8 cellular contexts compared by ENCODE assay signal in genomic region chr1:230120949-230121381, GRCh38. TPM values are rescaled to one million over a fixed set of nuclear protein-coding genes. Genes with fewer than 3 reads are reported as not detected.
DNase-seq lines count a peak whose midpoint lies in the region; ATAC-seq lines count a peak whose summit lies in the region.

No MANE protein-coding gene starts in this region.

- peak; percentile 25 for ATAC-seq in Right ventricle myocardium superior (ENCODE audit: poor library complexity)
- ATAC-seq in Right ventricle myocardium inferior = no peak
- ATAC-seq in right cardiac atrium = peak; percentile 7

- H3K27me3 ChIP-seq in right cardiac atrium (ENCODE audit: control insufficient read depth, insufficient read depth) = no peaks in the 10 kb centered on the region

- H3K4me3 Mint-ChIP-seq in activated CD4-positive, alpha-beta T cell treated with anti-CD3 and anti-CD28 coated beads, Interleukin-2, amount 10 ng/mL, durations not matched to agents 24 days and 14 days = no peak overlapping the region

- H3K27ac ChIP-seq in right cardiac atrium (ENCODE audit: low read length) (no peak overlapping the region), substantia nigra (ENCODE audit: low read depth, low read length, poor library complexity, severe bottlenecking) (no peak overlapping the region)

- WGBS in right cardiac atrium = 72% methylated on average over 9 of the region's 9 CpGs

- H3K9me3 ChIP-seq in right cardiac atrium (ENCODE audit: control insufficient read depth, low read length) = no peaks in the 10 kb centered on the region

- no peak overlapping the region for H3K4me3 ChIP-seq in right cardiac atrium (ENCODE audit: low read length)

- H3K36me3 Mint-ChIP-seq in activated CD4-positive, alpha-beta T cell treated with anti-CD3 and anti-CD28 coated beads, Interleukin-2, amount 10 ng/mL, durations not matched to agents 24 days and 14 days (ENCODE audit: low read depth) = peaks cover 29% of the 10 kb centered on the region

- peaks cover 23% of the 10 kb centered on the region for H3K4me1 ChIP-seq in right cardiac atrium (ENCODE audit: control insufficient read depth, insufficient read depth, low read length)

- peaks cover 64% of the 10 kb centered on the region for H3K4me1 Mint-ChIP-seq in activated CD4-positive, alpha-beta T cell treated with anti-CD3 and anti-CD28 coated beads, Interleukin-2, amount 10 ng/mL, durations not matched to agents 24 days and 14 days

- no peak overlapping the region for H3K27ac Mint-ChIP-seq in activated CD4-positive, alpha-beta T cell treated with anti-CD3 and anti-CD28 coated beads, Interleukin-2, amount 10 ng/mL, durations not matched to agents 24 days and 14 days

- H3K9me3 Mint-ChIP-seq in activated CD4-positive, alpha-beta T cell treated with anti-CD3 and anti-CD28 coated beads, Interleukin-2, amount 10 ng/mL, durations not matched to agents 24 days and 14 days = no peaks in the 10 kb centered on the region

- no peaks in the 10 kb centered on the region for H3K27me3 Mint-ChIP-seq in activated CD4-positive, alpha-beta T cell treated with anti-CD3 and anti-CD28 coated beads, Interleukin-2, amount 10 ng/mL, durations not matched to agents 24 days and 14 days

- no peak for DNase-seq in Right ventricle myocardium superior
- no peak for DNase-seq in Right ventricle myocardium inferior (ENCODE audit: missing footprints)
- DNase-seq in SK-N-DZ (ENCODE audit: low spot score) = peak; percentile 31
- DNase-seq in right cardiac atrium = no peak
- DNase-seq in AG08396 (ENCODE audit: low spot score) = no peak
- no peak for DNase-seq in stimulated activated CD4-positive, alpha-beta T cell treated with anti-CD3 and anti-CD28 coated beads, Interleukin-4, amount 100 ng/mL, for 4 hours
- no peak for DNase-seq in substantia nigra (lab: John Stamatoyannopoulos, UW)
- DNase-seq in activated CD4-positive, alpha-beta T cell treated with anti-CD3 and anti-CD28 coated beads, Interleukin-2, amount 10 ng/mL, durations not matched to agents 24 days and 14 days = no peak

- intact Hi-C loops in Right ventricle myocardium superior (cut with DNase I) = no loop called here
- intact Hi-C loops in Right ventricle myocardium inferior (cut with DNase I) = no loop called here
- intact Hi-C loops in right cardiac atrium (cut with DNase I) = no loop called here
- intact Hi-C loops in activated CD4-positive, alpha-beta T cell treated with anti-CD3 and anti-CD28 coated beads, Interleukin-2, amount 10 ng/mL, durations not matched to agents 24 days and 14 days (cut with micrococcal nuclease) = loop anchor here (10.0 kb wide), 1 partner anchor 676 kb away; no protein-coding TSS in a partner anchor

RNA-seq across cellular contexts. Expression of gene GALNT2, which starts 53.9 kb away (rescaled TPM):
- total RNA-seq in Right ventricle myocardium superior = 21.2 TPM
- total RNA-seq in Right ventricle myocardium inferior = 29.2 TPM
- polyA plus RNA-seq in SK-N-DZ (2014; cell fraction: cytosol; rRNA removed) = 63.2 and 70.5 TPM in 2 replicates
- 36.3 and 41.3 TPM in 2 replicates for polyA plus RNA-seq in SK-N-DZ (2014; cell fraction: nucleus; rRNA removed)
- total RNA-seq in right cardiac atrium = 10 to 100 TPM; 36.8 to 45.5 (median 40.5) TPM
- 27.4 TPM for polyA plus RNA-seq in right cardiac atrium
- 68.5 and 72.4 TPM in 2 replicates for total RNA-seq in activated CD4-positive, alpha-beta T cell treated with anti-CD3 and anti-CD28 coated beads, Interleukin-2, amount 10 ng/mL, durations not matched to agents 24 days and 14 days
